ENCODE assay signal across 1 cellular context in genomic region chr20:34011275-34011674, GRCh38.
TF ChIP-seq lines count a peak whose summit lies in the region.

No MANE protein-coding gene starts in this region.

TF ChIP-seq in K562, 482 proteins besides CTCF, POLR2A, EP300 and RAD21:
- TF ChIP-seq ARID1B (IDR thresholded peaks at IDR 0.05): peak; percentile 71
- no peak for TF ChIP-seq TSC22D4 (tag; IDR thresholded peaks at IDR 0.05)
- TF ChIP-seq TAL1 (IDR thresholded peaks at IDR 0.05): peak; percentile 82
- TF ChIP-seq CBFA2T2 (conservative IDR thresholded peaks at IDR 0.05): peak; percentile 77
- TF ChIP-seq NFXL1 (CRISPR knock-in tag; IDR thresholded peaks at IDR 0.05): no peak
- peak; percentile 72 for TF ChIP-seq TCF3 (CRISPR knock-in tag; IDR thresholded peaks at IDR 0.05)
- peak; percentile 47; the same call in 1 of the 2 replicates for TF ChIP-seq MTA2 (IDR thresholded peaks at IDR 0.05; ENCODE audit: low read depth)
- no peak for TF ChIP-seq PATZ1 (CRISPR knock-in tag; IDR thresholded peaks at IDR 0.05; ENCODE audit: borderline replicate concordance)
- 0 out of 2 replicates have a peak, but pooled peaks have one; percentile 16 for TF ChIP-seq POLR2AphosphoS5 (IDR thresholded peaks at IDR 0.05; ENCODE audit: control insufficient read depth, insufficient read depth, low read depth, low read length)
- peak; percentile 72 for TF ChIP-seq TEAD4 (IDR thresholded peaks at IDR 0.05; ENCODE audit: low read length)
- no peak for TF ChIP-seq TEAD4 (CRISPR knock-in tag; IDR thresholded peaks at IDR 0.05; ENCODE audit: borderline replicate concordance)
- TF ChIP-seq NCOR1 (IDR thresholded peaks at IDR 0.05): peak; percentile 63
- TF ChIP-seq ZNF398 (CRISPR knock-in tag; IDR thresholded peaks at IDR 0.05): no peak
- peak; percentile 85 for TF ChIP-seq CBFA2T3 (IDR thresholded peaks at IDR 0.05)
- TF ChIP-seq RCOR1 (IDR thresholded peaks at IDR 0.05; ENCODE audit: borderline replicate concordance in 1 of 2, low read depth in 2 of 2, low read length in 2 of 2): peak in 1 of 2 experiments; percentile 51; a peak in 2 of 4 replicates
- 0 out of 2 replicates have a peak, but pooled peaks have one; percentile 14 for TF ChIP-seq NFIC (IDR thresholded peaks at IDR 0.05)
- TF ChIP-seq PML (IDR thresholded peaks at IDR 0.05; ENCODE audit: low read length): 0 out of 2 replicates have a peak, but pooled peaks have one; percentile 34
- peak in 1 of 2 experiments; percentile 43; a peak in 1 of 4 replicates for TF ChIP-seq KDM1A (IDR thresholded peaks at IDR 0.05)
- peak; percentile 19 for TF ChIP-seq PRDM10 (IDR thresholded peaks at IDR 0.05; ENCODE audit: partially characterized antibody)
